In genomic region chr4:151409470-151410313, GRCh38 we compare ENCODE assay signal across 8 cellular contexts. TPM values are rescaled to one million over a fixed set of nuclear protein-coding genes. Genes with fewer than 3 reads are reported as not detected.
DNase-seq lines count a peak whose midpoint lies in the region; ATAC-seq, FAIRE-seq and TF ChIP-seq lines count a peak whose summit lies in the region.

No MANE protein-coding gene starts in this region.

- no peaks in the 10 kb centered on the region for H3K36me3 Mint-ChIP-seq in activated CD4-positive, alpha-beta memory T cell treated with anti-CD3 and anti-CD28 coated beads for 36 hours

- H3K9me3 Mint-ChIP-seq in activated CD4-positive, alpha-beta memory T cell treated with anti-CD3 and anti-CD28 coated beads for 36 hours = no peaks in the 10 kb centered on the region

- no peak for TF ChIP-seq RAD21 in Ishikawa (IDR thresholded peaks at IDR 0.05; ENCODE audit: low read depth)

- H3K4me1 Mint-ChIP-seq in activated CD4-positive, alpha-beta memory T cell treated with anti-CD3 and anti-CD28 coated beads for 36 hours (ENCODE audit: low read depth) = peaks cover 22% of the 10 kb centered on the region

- H3K36me3 ChIP-seq in BLaER1 (no peaks in the 10 kb centered on the region), neuron (ENCODE audit: insufficient read depth, low read length) (no peaks in the 10 kb centered on the region)

- H3K4me1 ChIP-seq in BLaER1 (peaks cover 21% of the 10 kb centered on the region), neuron (ENCODE audit: insufficient read depth, low read length) (peaks cover 13% of the 10 kb centered on the region)

- DNase-seq in activated CD4-positive, alpha-beta memory T cell treated with anti-CD3 and anti-CD28 coated beads for 36 hours = peak; percentile 18
- DNase-seq in fibroblast of the aortic adventitia (ENCODE audit: low read depth) (no peak), NCI-H146 treated with DMSO at 0.1 percent for 48 hours (lab: John Stamatoyannopoulos, UW; ENCODE audit: unreplicated experiment) (no peak), H54 (ENCODE audit: insufficient read length, low spot score) (no peak)

- no peak for FAIRE-seq in H54 (lab: Jason Lieb, UNC)

- CTCF ChIA-PET in activated CD4-positive, alpha-beta memory T cell treated with anti-CD3 and anti-CD28 coated beads for 36 hours (lab: Charles Lee) = interaction anchor here (1.2 to 1.6 kb wide), 2 partner anchors 21 to 47 kb away, joined by 3 read pairs; no protein-coding TSS in a partner anchor

- no peak for TF ChIP-seq POLR2A in H54 (IDR thresholded peaks at IDR 0.05; ENCODE audit: low read depth, low read length)

- H3K9me3 ChIP-seq in BLaER1 = no peaks in the 10 kb centered on the region
- no peaks in the 10 kb centered on the region for H3K9me3 ChIP-seq in neuron (ENCODE audit: low read length)

- H3K27ac Mint-ChIP-seq in activated CD4-positive, alpha-beta memory T cell treated with anti-CD3 and anti-CD28 coated beads for 36 hours = no peak overlapping the region

- intact Hi-C loops in activated CD4-positive, alpha-beta memory T cell treated with anti-CD3 and anti-CD28 coated beads for 36 hours (cut with micrococcal nuclease) = loop anchor here (5.0 kb wide), 1 partner anchor 392 kb away; the partner anchor contains the start of gene LRBA

- POLR2A ChIA-PET in activated CD4-positive, alpha-beta memory T cell treated with anti-CD3 and anti-CD28 coated beads for 36 hours (lab: Charles Lee) = no interaction called here

- no peak for ATAC-seq in GM21717 (IDR thresholded peaks at IDR 0.05; ENCODE audit: unreplicated experiment)

- H3K4me2 ChIP-seq in BLaER1 = peak overlapping the region; percentile 98

- H2AFZ ChIP-seq in neuron (ENCODE audit: low read depth, low read length) = peak overlapping the region; percentile 87

- TF ChIP-seq EP300 in Ishikawa (IDR thresholded peaks at IDR 0.05; ENCODE audit: borderline replicate concordance) = peak; percentile 21; the same call in 1 of the 2 replicates

- no peak overlapping the region for H3K27ac ChIP-seq in BLaER1

- 0 out of 2 replicates have a peak overlapping the region, but pooled peaks have one; percentile 29 for H3K9ac ChIP-seq in BLaER1

- H3K4me3 ChIP-seq in BLaER1 (peak overlapping the region; percentile 71), fibroblast of the aortic adventitia (ENCODE audit: low read depth, low read length) (peak overlapping the region; percentile 58), neuron (ENCODE audit: low read length) (peak overlapping the region; percentile 46)

- no peaks in the 10 kb centered on the region for H4K20me1 ChIP-seq in BLaER1

- TF ChIP-seq CTCF in fibroblast of the aortic adventitia (IDR thresholded peaks at IDR 0.05; ENCODE audit: insufficient read depth, low read length) = no peak

- peaks cover 15% of the 10 kb centered on the region for H3K27me3 Mint-ChIP-seq in activated CD4-positive, alpha-beta memory T cell treated with anti-CD3 and anti-CD28 coated beads for 36 hours

- peak overlapping the region; percentile 75 for H3K4me3 Mint-ChIP-seq in activated CD4-positive, alpha-beta memory T cell treated with anti-CD3 and anti-CD28 coated beads for 36 hours

- H3K27me3 ChIP-seq in BLaER1 = peaks cover 29% of the 10 kb centered on the region
- H3K27me3 ChIP-seq in neuron (ENCODE audit: insufficient read depth, low read length) = peaks cover 45% of the 10 kb centered on the region

TF ChIP-seq in Ishikawa, 13 proteins besides CTCF, POLR2A, EP300 and RAD21:
- TF ChIP-seq FOXM1 (IDR thresholded peaks at IDR 0.05; ENCODE audit: borderline replicate concordance, low read depth) = no peak
- peak; percentile 67; the same call in 1 of the 2 replicates for TF ChIP-seq ZBTB7A (IDR thresholded peaks at IDR 0.05; ENCODE audit: low read depth)
- TF ChIP-seq USF1 (IDR thresholded peaks at IDR 0.05) = peak; percentile 67; the same call in 1 of the 2 replicates
- peak; percentile 46; the same call in 1 of the 2 replicates for TF ChIP-seq CEBPB (IDR thresholded peaks at IDR 0.05)
- TF ChIP-seq EGR1 (IDR thresholded peaks at IDR 0.05) = no peak
- TF ChIP-seq MAX (IDR thresholded peaks at IDR 0.05) = no peak; the same call in 1 of the 2 replicates
- no peak for TF ChIP-seq TCF12 (IDR thresholded peaks at IDR 0.05; ENCODE audit: low read depth)
- no peak for TF ChIP-seq NFIC (IDR thresholded peaks at IDR 0.05)

RNA-seq across cellular contexts. Expression of gene FHIP1A, which starts 0.7 kb away (rescaled TPM):
- total RNA-seq in activated CD4-positive, alpha-beta memory T cell treated with anti-CD3 and anti-CD28 coated beads for 36 hours = under 1 TPM; 0.45 to 0.46 TPM
- total RNA-seq in fibroblast of the aortic adventitia (ENCODE audit: low replicate concordance) = 0.33 and 0.99 TPM in 2 replicates
